ENCODE assay signal across 9 cellular contexts in genomic region chr2:105809099-105809473, GRCh38.
A peak's percentile ranks its signal among the peaks of the same experiment; 100 is the strongest.
DNase-seq lines count a peak whose midpoint lies in the region; ATAC-seq and TF ChIP-seq lines count a peak whose summit lies in the region.
"Had no signal": no experiment of that assay in that cellular context is flagged by ENCODE, and none has a peak within 500 bp of the region (broad histone marks: within the 10 kb centered on the region; RNA-seq: fewer than 3 reads in every experiment).

No MANE protein-coding gene starts in this region.

- 93 to 98% (median 98%) methylated on average over 4 of the region's 4 CpGs for WGBS in psoas muscle, 3 donors

- no peak for TF ChIP-seq CTCF in psoas muscle (IDR thresholded peaks at IDR 0.05)

- H3K4me3 ChIP-seq in psoas muscle: no peak overlapping the region

- H3K9me3 Mint-ChIP-seq in activated naive CD4-positive, alpha-beta T cell treated with anti-CD3 and anti-CD28 coated beads, Interleukin-2, amount 50 U/mL, for 72 hours: no peaks in the 10 kb centered on the region

- H3K36me3 ChIP-seq in psoas muscle (ENCODE audit: insufficient read depth in 1 of 2, low read depth in 1 of 2): no peaks in the 10 kb centered on the region

- peak overlapping the region; percentile 66 to 92 for H3K27ac Mint-ChIP-seq in activated naive CD4-positive, alpha-beta T cell treated with anti-CD3 and anti-CD28 coated beads, Interleukin-2, amount 50 U/mL, for 72 hours

- H3K36me3 Mint-ChIP-seq in activated naive CD4-positive, alpha-beta T cell treated with anti-CD3 and anti-CD28 coated beads, Interleukin-2, amount 50 U/mL, for 72 hours: peaks cover 12 to 46% of the 10 kb centered on the region in 2 donors

- ATAC-seq in HG03196 (IDR thresholded peaks at IDR 0.05; ENCODE audit: unreplicated experiment) (peak; percentile 39), psoas muscle (no peak), HG03135 (IDR thresholded peaks at IDR 0.05; ENCODE audit: unreplicated experiment) (no peak)
- ATAC-seq in activated naive CD4-positive, alpha-beta T cell treated with anti-CD3 and anti-CD28 coated beads, Interleukin-2, amount 50 U/mL, for 72 hours: peak; percentile 85 to 89

- DNase-seq in activated effector memory CD4-positive, alpha-beta T cell treated with anti-CD3 and anti-CD28 coated beads, Interleukin-2, amount 50 U/mL, for 16 hours: peak; percentile 74
- DNase-seq in activated effector memory CD4-positive, alpha-beta T cell treated with Interleukin-2 at 50 U/mL for 16 hours: no peak
- peak in 1 of 2 donors; percentile 79 for DNase-seq in activated naive CD4-positive, alpha-beta T cell treated with anti-CD3 and anti-CD28 coated beads, Interleukin-2, amount 50 U/mL, for 72 hours (ENCODE audit: low spot score in 2 of 2)
- DNase-seq in stimulated activated naive CD4-positive, alpha-beta T cell treated with Interleukin-2 at 50 U/mL for 16 hours (lab: John Stamatoyannopoulos, UW): peak; percentile 39
- DNase-seq in NCI-H2029 treated with DMSO at 0.1 percent for 48 hours (lab: John Stamatoyannopoulos, UW) (no peak), psoas muscle (no peak)
- DNase-seq: NCI-H1694 had no signal

- no peaks in the 10 kb centered on the region for H3K27me3 ChIP-seq in psoas muscle (ENCODE audit: insufficient read depth in 3 of 3, low read length in 2 of 3)

- H3K4me1 ChIP-seq in psoas muscle: peaks cover 45% of the 10 kb centered on the region

- intact Hi-C loops in psoas muscle (cut with DNase I): no loop called here

- no peak overlapping the region for H3K27ac ChIP-seq in psoas muscle

- H3K9me3 ChIP-seq in psoas muscle: no peaks in the 10 kb centered on the region

Comparison
In these comparisons a context has a peak if more than half of its experiments do, and no peak if none do; other contexts are left out.
1. DNase-seq: peak in activated effector memory CD4-positive, alpha-beta T cell treated with anti-CD3 and anti-CD28 coated beads, Interleukin-2, amount 50 U/mL, for 16 hours (single experiment) and stimulated activated naive CD4-positive, alpha-beta T cell treated with Interleukin-2 at 50 U/mL for 16 hours (single experiment); none in activated effector memory CD4-positive, alpha-beta T cell treated with Interleukin-2 at 50 U/mL for 16 hours (single experiment), NCI-H2029 treated with DMSO at 0.1 percent for 48 hours (single experiment) and psoas muscle (0 of 2).
2. ATAC-seq: peak in HG03196 (single experiment) and activated naive CD4-positive, alpha-beta T cell treated with anti-CD3 and anti-CD28 coated beads, Interleukin-2, amount 50 U/mL, for 72 hours (2 of 2); none in psoas muscle (0 of 4) and HG03135 (single experiment).